1 cellular context compared by ENCODE assay signal in genomic region chr5:125719681-125720676, GRCh38.
A peak's percentile ranks its signal among the peaks of the same experiment; 100 is the strongest.
TF ChIP-seq lines count a peak whose summit lies in the region.

No MANE protein-coding gene starts in this region.

TF ChIP-seq in HepG2, 621 proteins besides CTCF, POLR2A, EP300 and RAD21 (continued from another document and continues in another):
- TF ChIP-seq, protein P1, sequence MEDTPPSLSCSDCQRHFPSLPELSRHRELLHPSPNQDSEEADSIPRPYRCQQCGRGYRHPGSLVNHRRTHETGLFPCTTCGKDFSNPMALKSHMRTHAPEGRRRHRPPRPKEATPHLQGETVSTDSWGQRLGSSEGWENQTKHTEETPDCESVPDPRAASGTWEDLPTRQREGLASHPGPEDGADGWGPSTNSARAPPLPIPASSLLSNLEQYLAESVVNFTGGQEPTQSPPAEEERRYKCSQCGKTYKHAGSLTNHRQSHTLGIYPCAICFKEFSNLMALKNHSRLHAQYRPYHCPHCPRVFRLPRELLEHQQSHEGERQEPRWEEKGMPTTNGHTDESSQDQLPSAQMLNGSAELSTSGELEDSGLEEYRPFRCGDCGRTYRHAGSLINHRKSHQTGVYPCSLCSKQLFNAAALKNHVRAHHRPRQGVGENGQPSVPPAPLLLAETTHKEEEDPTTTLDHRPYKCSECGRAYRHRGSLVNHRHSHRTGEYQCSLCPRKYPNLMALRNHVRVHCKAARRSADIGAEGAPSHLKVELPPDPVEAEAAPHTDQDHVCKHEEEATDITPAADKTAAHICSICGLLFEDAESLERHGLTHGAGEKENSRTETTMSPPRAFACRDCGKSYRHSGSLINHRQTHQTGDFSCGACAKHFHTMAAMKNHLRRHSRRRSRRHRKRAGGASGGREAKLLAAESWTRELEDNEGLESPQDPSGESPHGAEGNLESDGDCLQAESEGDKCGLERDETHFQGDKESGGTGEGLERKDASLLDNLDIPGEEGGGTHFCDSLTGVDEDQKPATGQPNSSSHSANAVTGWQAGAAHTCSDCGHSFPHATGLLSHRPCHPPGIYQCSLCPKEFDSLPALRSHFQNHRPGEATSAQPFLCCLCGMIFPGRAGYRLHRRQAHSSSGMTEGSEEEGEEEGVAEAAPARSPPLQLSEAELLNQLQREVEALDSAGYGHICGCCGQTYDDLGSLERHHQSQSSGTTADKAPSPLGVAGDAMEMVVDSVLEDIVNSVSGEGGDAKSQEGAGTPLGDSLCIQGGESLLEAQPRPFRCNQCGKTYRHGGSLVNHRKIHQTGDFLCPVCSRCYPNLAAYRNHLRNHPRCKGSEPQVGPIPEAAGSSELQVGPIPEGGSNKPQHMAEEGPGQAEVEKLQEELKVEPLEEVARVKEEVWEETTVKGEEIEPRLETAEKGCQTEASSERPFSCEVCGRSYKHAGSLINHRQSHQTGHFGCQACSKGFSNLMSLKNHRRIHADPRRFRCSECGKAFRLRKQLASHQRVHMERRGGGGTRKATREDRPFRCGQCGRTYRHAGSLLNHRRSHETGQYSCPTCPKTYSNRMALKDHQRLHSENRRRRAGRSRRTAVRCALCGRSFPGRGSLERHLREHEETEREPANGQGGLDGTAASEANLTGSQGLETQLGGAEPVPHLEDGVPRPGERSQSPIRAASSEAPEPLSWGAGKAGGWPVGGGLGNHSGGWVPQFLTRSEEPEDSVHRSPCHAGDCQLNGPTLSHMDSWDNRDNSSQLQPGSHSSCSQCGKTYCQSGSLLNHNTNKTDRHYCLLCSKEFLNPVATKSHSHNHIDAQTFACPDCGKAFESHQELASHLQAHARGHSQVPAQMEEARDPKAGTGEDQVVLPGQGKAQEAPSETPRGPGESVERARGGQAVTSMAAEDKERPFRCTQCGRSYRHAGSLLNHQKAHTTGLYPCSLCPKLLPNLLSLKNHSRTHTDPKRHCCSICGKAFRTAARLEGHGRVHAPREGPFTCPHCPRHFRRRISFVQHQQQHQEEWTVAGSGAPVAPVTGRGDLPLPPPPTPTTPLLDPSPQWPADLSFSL (CRISPR knock-in tag; IDR thresholded peaks at IDR 0.05): peak; percentile 15; the same call in 1 of the 2 replicates
- TF ChIP-seq GPN1 (CRISPR knock-in tag; IDR thresholded peaks at IDR 0.05; ENCODE audit: borderline replicate concordance): no peak
- TF ChIP-seq KAT8 (CRISPR knock-in tag; IDR thresholded peaks at IDR 0.05): peak; percentile 58
- no peak for TF ChIP-seq GATA4 (IDR thresholded peaks at IDR 0.05; ENCODE audit: borderline replicate concordance, low read depth)
- peak; percentile 66; the same call in 1 of the 2 replicates for TF ChIP-seq EHMT2 (IDR thresholded peaks at IDR 0.05; ENCODE audit: borderline replicate concordance, low read depth, low read length)
- peak; percentile 19 for TF ChIP-seq ATF2 (CRISPR knock-in tag; IDR thresholded peaks at IDR 0.05)
- TF ChIP-seq ZNF629 (CRISPR knock-in tag; conservative IDR thresholded peaks at IDR 0.05): peak; percentile 51
- no peak for TF ChIP-seq FOXC1 (CRISPR knock-in tag; IDR thresholded peaks at IDR 0.05; ENCODE audit: borderline replicate concordance)
- TF ChIP-seq CREB3 (CRISPR knock-in tag; IDR thresholded peaks at IDR 0.05): no peak
- peak; percentile 33; the same call in 1 of the 2 replicates for TF ChIP-seq ZSCAN9 (CRISPR knock-in tag; IDR thresholded peaks at IDR 0.05; ENCODE audit: borderline replicate concordance)
- TF ChIP-seq ARNTL (CRISPR knock-in tag; IDR thresholded peaks at IDR 0.05): peak; percentile 73; the same call in 1 of the 2 replicates
- no peak for TF ChIP-seq REXO4 (CRISPR knock-in tag; IDR thresholded peaks at IDR 0.05; ENCODE audit: borderline replicate concordance)
- no peak for TF ChIP-seq CREB1 (IDR thresholded peaks at IDR 0.05)
- TF ChIP-seq CREB1 (CRISPR knock-in tag; IDR thresholded peaks at IDR 0.05): peak; percentile 52
- no peak for TF ChIP-seq ZC3H13 (CRISPR knock-in tag; IDR thresholded peaks at IDR 0.05)
- no peak for TF ChIP-seq ZBTB21 (CRISPR knock-in tag; IDR thresholded peaks at IDR 0.05)
- TF ChIP-seq RARG (CRISPR knock-in tag; IDR thresholded peaks at IDR 0.05; ENCODE audit: low read depth): no peak
- no peak for TF ChIP-seq GABPB1 (CRISPR knock-in tag; IDR thresholded peaks at IDR 0.05)
- TF ChIP-seq AGO1 (IDR thresholded peaks at IDR 0.05; ENCODE audit: low read depth, low read length, poor library complexity, severe bottlenecking): no peak
- no peak for TF ChIP-seq ZSCAN12 (CRISPR knock-in tag; IDR thresholded peaks at IDR 0.05)
- no peak; the same call in 1 of the 2 replicates for TF ChIP-seq ZNF230 (CRISPR knock-in tag; IDR thresholded peaks at IDR 0.05)
- TF ChIP-seq HMG20A (CRISPR knock-in tag; IDR thresholded peaks at IDR 0.05; ENCODE audit: borderline replicate concordance): peak; percentile 53; the same call in 1 of the 2 replicates
- TF ChIP-seq ZNF747 (CRISPR knock-in tag; IDR thresholded peaks at IDR 0.05; ENCODE audit: borderline replicate concordance): no peak
- peak; percentile 57; the same call in 1 of the 2 replicates for TF ChIP-seq BCL6 (CRISPR knock-in tag; IDR thresholded peaks at IDR 0.05)
- TF ChIP-seq POGZ (CRISPR knock-in tag; IDR thresholded peaks at IDR 0.05): peak; percentile 71
- TF ChIP-seq CC2D1A (CRISPR knock-in tag; IDR thresholded peaks at IDR 0.05): no peak
- TF ChIP-seq, protein P2, sequence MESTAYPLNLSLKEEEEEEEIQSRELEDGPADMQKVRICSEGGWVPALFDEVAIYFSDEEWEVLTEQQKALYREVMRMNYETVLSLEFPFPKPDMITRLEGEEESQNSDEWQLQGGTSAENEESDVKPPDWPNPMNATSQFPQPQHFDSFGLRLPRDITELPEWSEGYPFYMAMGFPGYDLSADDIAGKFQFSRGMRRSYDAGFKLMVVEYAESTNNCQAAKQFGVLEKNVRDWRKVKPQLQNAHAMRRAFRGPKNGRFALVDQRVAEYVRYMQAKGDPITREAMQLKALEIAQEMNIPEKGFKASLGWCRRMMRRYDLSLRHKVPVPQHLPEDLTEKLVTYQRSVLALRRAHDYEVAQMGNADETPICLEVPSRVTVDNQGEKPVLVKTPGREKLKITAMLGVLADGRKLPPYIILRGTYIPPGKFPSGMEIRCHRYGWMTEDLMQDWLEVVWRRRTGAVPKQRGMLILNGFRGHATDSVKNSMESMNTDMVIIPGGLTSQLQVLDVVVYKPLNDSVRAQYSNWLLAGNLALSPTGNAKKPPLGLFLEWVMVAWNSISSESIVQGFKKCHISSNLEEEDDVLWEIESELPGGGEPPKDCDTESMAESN (CRISPR knock-in tag; conservative IDR thresholded peaks at IDR 0.05): peak; percentile 69; the same call in 1 of the 2 replicates
- TF ChIP-seq, protein P3, sequence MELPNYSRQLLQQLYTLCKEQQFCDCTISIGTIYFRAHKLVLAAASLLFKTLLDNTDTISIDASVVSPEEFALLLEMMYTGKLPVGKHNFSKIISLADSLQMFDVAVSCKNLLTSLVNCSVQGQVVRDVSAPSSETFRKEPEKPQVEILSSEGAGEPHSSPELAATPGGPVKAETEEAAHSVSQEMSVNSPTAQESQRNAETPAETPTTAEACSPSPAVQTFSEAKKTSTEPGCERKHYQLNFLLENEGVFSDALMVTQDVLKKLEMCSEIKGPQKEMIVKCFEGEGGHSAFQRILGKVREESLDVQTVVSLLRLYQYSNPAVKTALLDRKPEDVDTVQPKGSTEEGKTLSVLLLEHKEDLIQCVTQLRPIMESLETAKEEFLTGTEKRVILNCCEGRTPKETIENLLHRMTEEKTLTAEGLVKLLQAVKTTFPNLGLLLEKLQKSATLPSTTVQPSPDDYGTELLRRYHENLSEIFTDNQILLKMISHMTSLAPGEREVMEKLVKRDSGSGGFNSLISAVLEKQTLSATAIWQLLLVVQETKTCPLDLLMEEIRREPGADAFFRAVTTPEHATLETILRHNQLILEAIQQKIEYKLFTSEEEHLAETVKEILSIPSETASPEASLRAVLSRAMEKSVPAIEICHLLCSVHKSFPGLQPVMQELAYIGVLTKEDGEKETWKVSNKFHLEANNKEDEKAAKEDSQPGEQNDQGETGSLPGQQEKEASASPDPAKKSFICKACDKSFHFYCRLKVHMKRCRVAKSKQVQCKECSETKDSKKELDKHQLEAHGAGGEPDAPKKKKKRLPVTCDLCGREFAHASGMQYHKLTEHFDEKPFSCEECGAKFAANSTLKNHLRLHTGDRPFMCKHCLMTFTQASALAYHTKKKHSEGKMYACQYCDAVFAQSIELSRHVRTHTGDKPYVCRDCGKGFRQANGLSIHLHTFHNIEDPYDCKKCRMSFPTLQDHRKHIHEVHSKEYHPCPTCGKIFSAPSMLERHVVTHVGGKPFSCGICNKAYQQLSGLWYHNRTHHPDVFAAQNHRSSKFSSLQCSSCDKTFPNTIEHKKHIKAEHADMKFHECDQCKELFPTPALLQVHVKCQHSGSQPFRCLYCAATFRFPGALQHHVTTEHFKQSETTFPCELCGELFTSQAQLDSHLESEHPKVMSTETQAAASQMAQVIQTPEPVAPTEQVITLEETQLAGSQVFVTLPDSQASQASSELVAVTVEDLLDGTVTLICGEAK (IDR thresholded peaks at IDR 0.05): no peak
- TF ChIP-seq, protein P3 (CRISPR knock-in tag; IDR thresholded peaks at IDR 0.05): no peak
- TF ChIP-seq NR2F6 (IDR thresholded peaks at IDR 0.05): no peak; the same call in 1 of the 2 replicates
- peak; percentile 41; the same call in 1 of the 2 replicates for TF ChIP-seq NR2F6 (CRISPR knock-in tag; IDR thresholded peaks at IDR 0.05)
- no peak for TF ChIP-seq STAG1 (CRISPR knock-in tag; IDR thresholded peaks at IDR 0.05)
- no peak for TF ChIP-seq SRSF1 (optimal IDR thresholded peaks at IDR 0.05; ENCODE audit: low read depth, low read length)
